31 cellular contexts compared by ENCODE assay signal in genomic region chr11:38159038-38159437, GRCh38.
DNase-seq lines count a peak whose midpoint lies in the region; ATAC-seq, FAIRE-seq and TF ChIP-seq lines count a peak whose summit lies in the region.
"Had no signal": no experiment of that assay in that cellular context is flagged by ENCODE, and none has a peak within 500 bp of the region (broad histone marks: within the 10 kb centered on the region; RNA-seq: fewer than 3 reads in every experiment).

No MANE protein-coding gene starts in this region.

- DNase-seq in body of pancreas (peak in 3 of 4 donors; percentile 14 to 32 (median 22)), pancreas (peak in 1 of 6 donors; percentile 19), SIG-M5 (lab: John Stamatoyannopoulos, UW) (no peak)
- DNase-seq: 8988T; ACHN; AML-193; BE2C; C1 segment of cervical spinal cord; Caco-2; Calu3; CD4-positive, alpha-beta memory T cell; CD4-positive, alpha-beta T cell; CD4-positive, CD25-positive, alpha-beta regulatory T cell; CD8-positive, alpha-beta memory T cell; CD8-positive, alpha-beta T cell; COR-L47; DMS 273 treated with DMSO at 0.1 percent for 48 hours; DMS153; DMS53; DMS79; DMS79 treated with DMSO at 0.1 percent for 48 hours; DND-41; EL had no signal

- H3K4me3 ChIP-seq in body of pancreas, result no peak overlapping the region
- H3K4me3 ChIP-seq in pancreas, result no peak overlapping the region
- H3K4me3 ChIP-seq: A549; BLaER1; BLaER1 treated with 17β-estradiol and CSF1 and Interleukin-3, amounts not matched to agents 10 nM and 100 nM had no signal

- ATAC-seq in body of pancreas (no peak), pancreas (peak; percentile 60 to 73 (median 69)), GM18505 (IDR thresholded peaks at IDR 0.05; ENCODE audit: unreplicated experiment) (no peak)
- ATAC-seq: A549; CD8-positive, alpha-beta T cell had no signal

- 49 to 53% methylated on average over 2 of the region's 2 CpGs for WGBS in body of pancreas, 2 donors
- WGBS in pancreas, 2 donors, result 59 to 61% methylated on average over 2 of the region's 2 CpGs

- H3K9me3 ChIP-seq in body of pancreas (no peaks in the 10 kb centered on the region), pancreas (no peaks in the 10 kb centered on the region)
- H3K9me3 ChIP-seq: A549; BE2C; BLaER1; BLaER1 treated with 17β-estradiol and CSF1 and Interleukin-3, amounts not matched to agents 10 nM and 100 nM; Caco-2 had no signal

- TF ChIP-seq POLR2A in body of pancreas (IDR thresholded peaks at IDR 0.05) (no peak), GM18505 (IDR thresholded peaks at IDR 0.05; ENCODE audit: borderline replicate concordance, extremely low read depth, insufficient read depth, insufficient read length) (no peak)

- FAIRE-seq in pancreas (lab: Jason Lieb, UNC), result no peak
- FAIRE-seq: A204.1, A549, D721Med had no signal

- H3K27me3 ChIP-seq in body of pancreas, result no peaks in the 10 kb centered on the region
- no peaks in the 10 kb centered on the region for H3K27me3 ChIP-seq in pancreas
- H3K27me3 ChIP-seq: BE2C; BLaER1; BLaER1 treated with 17β-estradiol and CSF1 and Interleukin-3, amounts not matched to agents 10 nM and 100 nM had no signal

- intact Hi-C loops in body of pancreas (cut with DNase I), result no loop called here
- intact Hi-C loops in pancreas (cut with DNase I), result no loop called here

- H3K36me3 ChIP-seq in body of pancreas (replicated peaks in 1 of 2; ENCODE audit: insufficient read depth in 1 of 2, low read depth in 2 of 2), result no peaks in the 10 kb centered on the region
- no peaks in the 10 kb centered on the region for H3K36me3 ChIP-seq in pancreas
- H3K36me3 ChIP-seq: BE2C; BLaER1; BLaER1 treated with 17β-estradiol and CSF1 and Interleukin-3, amounts not matched to agents 10 nM and 100 nM had no signal

- H3K4me1 ChIP-seq in body of pancreas (no peaks in the 10 kb centered on the region), pancreas (peaks cover 0 to 5% (median 0%) of the 10 kb centered on the region in 3 donors)
- H3K4me1 ChIP-seq: A549, BE2C, BLaER1, Caco-2 had no signal

- peak overlapping the region in 1 of 4 donors; percentile 7 for H3K27ac ChIP-seq in body of pancreas
- no peak overlapping the region for H3K27ac ChIP-seq in pancreas
- H3K27ac ChIP-seq: 22Rv1; A549; BLaER1; BLaER1 treated with 17β-estradiol and CSF1 and Interleukin-3, amounts not matched to agents 10 nM and 100 nM; C4-2B had no signal

- TF ChIP-seq CTCF in body of pancreas (IDR thresholded peaks at IDR 0.05) (no peak), pancreas (IDR thresholded peaks at IDR 0.05) (no peak)

Comparison
In these comparisons a context has a peak if more than half of its experiments do, and no peak if none do; other contexts are left out.
1. ATAC-seq: peak in pancreas (4 of 4); none in body of pancreas (single experiment) and GM18505 (single experiment).